8 cellular contexts compared by ENCODE assay signal in genomic region chr9:128341435-128341849, GRCh38. TPM values are rescaled to one million over a fixed set of nuclear protein-coding genes. Genes with fewer than 3 reads are reported as not detected.
DNase-seq lines count a peak whose midpoint lies in the region; ATAC-seq and TF ChIP-seq lines count a peak whose summit lies in the region.

No MANE protein-coding gene starts in this region.

- no peaks in the 10 kb centered on the region for H3K9me3 ChIP-seq in CD8-positive, alpha-beta memory T cell (ENCODE audit: low read length)
- no peaks in the 10 kb centered on the region for H3K9me3 ChIP-seq in effector memory CD4-positive, alpha-beta T cell (ENCODE audit: control insufficient read depth, low read length)
- no peaks in the 10 kb centered on the region for H3K9me3 ChIP-seq in mesodermal cell (ENCODE audit: control insufficient read depth, low read length)

- no peak for ATAC-seq in HG02759 (IDR thresholded peaks at IDR 0.05; ENCODE audit: unreplicated experiment)

- peaks cover 0 to 30% (median 0%) of the 10 kb centered on the region in 3 donors for H3K36me3 Mint-ChIP-seq in CD8-positive, alpha-beta memory T cell
- peaks cover 7% of the 10 kb centered on the region for H3K36me3 Mint-ChIP-seq in activated CD4-positive, alpha-beta memory T cell treated with anti-CD3 and anti-CD28 coated beads, Interleukin-2, amount 10 ng/mL, durations not matched to agents 7 days and 5 days (ENCODE audit: low read depth)

- peak; percentile 54 for TF ChIP-seq CTCF in HFF-Myc (IDR thresholded peaks at IDR 0.05; ENCODE audit: low read depth, low read length, missing control alignments)

- no peaks in the 10 kb centered on the region for H3K9me3 Mint-ChIP-seq in CD8-positive, alpha-beta memory T cell
- no peaks in the 10 kb centered on the region for H3K9me3 Mint-ChIP-seq in activated CD4-positive, alpha-beta memory T cell treated with anti-CD3 and anti-CD28 coated beads, Interleukin-2, amount 10 ng/mL, durations not matched to agents 7 days and 5 days

- peaks cover 13% of the 10 kb centered on the region for H3K4me1 ChIP-seq in CD8-positive, alpha-beta memory T cell (ENCODE audit: insufficient read depth, low read length)
- peaks cover 11% of the 10 kb centered on the region for H3K4me1 ChIP-seq in effector memory CD4-positive, alpha-beta T cell (ENCODE audit: control insufficient read depth, insufficient read depth, low read length, poor library complexity, severe bottlenecking)
- H3K4me1 ChIP-seq in mesodermal cell (ENCODE audit: control insufficient read depth, insufficient read depth, low read length, poor library complexity, severe bottlenecking): peaks cover 3% of the 10 kb centered on the region

- H3K27ac Mint-ChIP-seq in CD8-positive, alpha-beta memory T cell: peak overlapping the region; percentile 51 to 98 (median 93)
- H3K27ac Mint-ChIP-seq in activated CD4-positive, alpha-beta memory T cell treated with anti-CD3 and anti-CD28 coated beads, Interleukin-2, amount 10 ng/mL, durations not matched to agents 7 days and 5 days: peak overlapping the region; percentile 87

- H3K4me3 ChIP-seq in CD8-positive, alpha-beta memory T cell (ENCODE audit: low read length): peak overlapping the region; percentile 75
- H3K4me3 ChIP-seq in HFF-Myc (replicated peaks; ENCODE audit: low read depth, low read length) (peak overlapping the region; percentile 85), mesodermal cell (ENCODE audit: extremely low read depth, insufficient read depth, low read length, poor library complexity, severe bottlenecking) (peak overlapping the region; percentile 72)
- peak overlapping the region; percentile 73 for H3K4me3 ChIP-seq in effector memory CD4-positive, alpha-beta T cell (ENCODE audit: insufficient read depth, low read depth, low read length, poor library complexity, severe bottlenecking)

- no peaks in the 10 kb centered on the region for H3K27me3 ChIP-seq in CD8-positive, alpha-beta memory T cell (ENCODE audit: insufficient read depth, low read length, poor library complexity, severe bottlenecking)
- no peaks in the 10 kb centered on the region for H3K27me3 ChIP-seq in effector memory CD4-positive, alpha-beta T cell (replicated peaks; ENCODE audit: control insufficient read depth, insufficient read depth, low read length, poor library complexity, severe bottlenecking)

- peaks cover 6 to 13% (median 12%) of the 10 kb centered on the region in 3 donors for H3K4me1 Mint-ChIP-seq in CD8-positive, alpha-beta memory T cell
- peaks cover 10% of the 10 kb centered on the region for H3K4me1 Mint-ChIP-seq in activated CD4-positive, alpha-beta memory T cell treated with anti-CD3 and anti-CD28 coated beads, Interleukin-2, amount 10 ng/mL, durations not matched to agents 7 days and 5 days

- H3K27me3 Mint-ChIP-seq in CD8-positive, alpha-beta memory T cell: no peaks in the 10 kb centered on the region
- no peaks in the 10 kb centered on the region for H3K27me3 Mint-ChIP-seq in activated CD4-positive, alpha-beta memory T cell treated with anti-CD3 and anti-CD28 coated beads, Interleukin-2, amount 10 ng/mL, durations not matched to agents 7 days and 5 days

- H3K36me3 ChIP-seq in CD8-positive, alpha-beta memory T cell (ENCODE audit: insufficient read depth, low read length): peaks cover 7% of the 10 kb centered on the region
- peaks cover 30% of the 10 kb centered on the region for H3K36me3 ChIP-seq in effector memory CD4-positive, alpha-beta T cell (ENCODE audit: control insufficient read depth, insufficient read depth, low read length)
- peaks cover 34% of the 10 kb centered on the region for H3K36me3 ChIP-seq in mesodermal cell (ENCODE audit: control insufficient read depth, insufficient read depth, low read length)

- H3K4me3 Mint-ChIP-seq in CD8-positive, alpha-beta memory T cell: peak overlapping the region; percentile 81 to 99 (median 92)
- H3K4me3 Mint-ChIP-seq in activated CD4-positive, alpha-beta memory T cell treated with anti-CD3 and anti-CD28 coated beads, Interleukin-2, amount 10 ng/mL, durations not matched to agents 7 days and 5 days: peak overlapping the region; percentile 99

- CTCF ChIA-PET in CD8-positive, alpha-beta memory T cell (lab: Charles Lee): interaction anchor here (0.6 to 1.6 kb wide), 16 partner anchors 9 to 477 kb away, joined by 3 to 15 read pairs (median 4); partner anchors contain the start of genes CIZ1, ENDOG and URM1
- CTCF ChIA-PET in activated CD4-positive, alpha-beta memory T cell treated with anti-CD3 and anti-CD28 coated beads, Interleukin-2, amount 10 ng/mL, durations not matched to agents 7 days and 5 days (lab: Charles Lee): interaction anchor here (0.7 to 1.7 kb wide), 25 partner anchors 8 to 488 kb away, joined by 3 to 29 read pairs (median 4); partner anchors contain the start of genes COQ4, GOLGA2, SPOUT1 and SWI5

- peak; percentile 43 to 78 (median 56) for DNase-seq in CD8-positive, alpha-beta memory T cell
- no peak for DNase-seq in HFF-Myc (ENCODE audit: extremely low read depth, low read depth)
- peak; percentile 60 for DNase-seq in NCI-H748 treated with DMSO at 0.1 percent for 48 hours (lab: John Stamatoyannopoulos, UW)
- DNase-seq in activated CD4-positive, alpha-beta memory T cell treated with anti-CD3 and anti-CD28 coated beads, Interleukin-2, amount 10 ng/mL, durations not matched to agents 7 days and 5 days: peak; percentile 78
- peak; percentile 28 to 52 (median 47) for DNase-seq in effector memory CD4-positive, alpha-beta T cell
- DNase-seq in stimulated activated CD8-positive, alpha-beta memory T cell treated with anti-CD3 and anti-CD28 coated beads, Interleukin-2, amount 100 ng/mL, for 1 hour (ENCODE audit: low read depth in 2 of 2): peak; percentile 25 to 37

- 42 to 80% methylated on average over 5 to 10 of the region's 13 CpGs for WGBS in mesodermal cell (ENCODE audit: insufficient coverage in 2 of 2), 2 experiments

- POLR2A ChIA-PET in CD8-positive, alpha-beta memory T cell (lab: Charles Lee): interaction anchor here (0.5 kb wide), 1 partner anchor 21 kb away, joined by 3 read pairs; no protein-coding TSS in a partner anchor
- POLR2A ChIA-PET in activated CD4-positive, alpha-beta memory T cell treated with anti-CD3 and anti-CD28 coated beads, Interleukin-2, amount 10 ng/mL, durations not matched to agents 7 days and 5 days (lab: Charles Lee): interaction anchor here (0.7 to 1.5 kb wide), 9 partner anchors 20 to 383 kb away, joined by 3 to 10 read pairs (median 3); partner anchors contain the start of genes BBLN, GOLGA2, SWI5 and URM1

- H3K27ac ChIP-seq in CD8-positive, alpha-beta memory T cell (ENCODE audit: low read depth, low read length): no peak overlapping the region
- no peak overlapping the region for H3K27ac ChIP-seq in effector memory CD4-positive, alpha-beta T cell (ENCODE audit: insufficient read depth, low read length, poor library complexity, severe bottlenecking)
- no peak overlapping the region for H3K27ac ChIP-seq in mesodermal cell (ENCODE audit: low read depth, low read length, severe bottlenecking)

RNA-seq across cellular contexts. Expression of gene SLC27A4, which starts 1.1 kb away (rescaled TPM):
- 10 to 100 TPM; 41.2 to 46.0 TPM for total RNA-seq in CD8-positive, alpha-beta memory T cell
- 11.2 TPM for polyA plus RNA-seq in CD8-positive, alpha-beta memory T cell
- total RNA-seq in activated CD4-positive, alpha-beta memory T cell treated with anti-CD3 and anti-CD28 coated beads, Interleukin-2, amount 10 ng/mL, durations not matched to agents 7 days and 5 days: 10 to 100 TPM; 13.6 to 14.0 TPM
- 15.5 TPM for polyA plus RNA-seq in mesodermal cell (2013, experiment 1 of 2)
- polyA plus RNA-seq in mesodermal cell (2013, experiment 2 of 2): 12.3 TPM

RNA-seq across cellular contexts. Expression of gene COQ4, which starts 18.8 kb away (rescaled TPM):
- total RNA-seq in CD8-positive, alpha-beta memory T cell: 10 to 100 TPM; 51.1 to 56.9 TPM
- polyA plus RNA-seq in CD8-positive, alpha-beta memory T cell: 36.9 TPM
- 10 to 100 TPM; 27.6 to 28.4 TPM for total RNA-seq in activated CD4-positive, alpha-beta memory T cell treated with anti-CD3 and anti-CD28 coated beads, Interleukin-2, amount 10 ng/mL, durations not matched to agents 7 days and 5 days
- 29.9 TPM for polyA plus RNA-seq in mesodermal cell (2013, experiment 1 of 2)
- polyA plus RNA-seq in mesodermal cell (2013, experiment 2 of 2): 31.0 TPM

RNA-seq across cellular contexts. Expression of gene TRUB2, which starts 19.2 kb away (rescaled TPM):
- 10 to 100 TPM; 48.8 to 50.4 TPM for total RNA-seq in CD8-positive, alpha-beta memory T cell
- polyA plus RNA-seq in CD8-positive, alpha-beta memory T cell: 23.6 TPM
- 10 to 100 TPM; 16.9 to 18.9 TPM for total RNA-seq in activated CD4-positive, alpha-beta memory T cell treated with anti-CD3 and anti-CD28 coated beads, Interleukin-2, amount 10 ng/mL, durations not matched to agents 7 days and 5 days
- polyA plus RNA-seq in mesodermal cell (2013, experiment 1 of 2): 21.5 TPM
- polyA plus RNA-seq in mesodermal cell (2013, experiment 2 of 2): 18.6 TPM

RNA-seq across cellular contexts. Expression of gene URM1, which starts 29.7 kb away (rescaled TPM):
- total RNA-seq in CD8-positive, alpha-beta memory T cell: 100 to 1,000 TPM; 100 to 108 TPM
- polyA plus RNA-seq in CD8-positive, alpha-beta memory T cell: 56.3 TPM
- total RNA-seq in activated CD4-positive, alpha-beta memory T cell treated with anti-CD3 and anti-CD28 coated beads, Interleukin-2, amount 10 ng/mL, durations not matched to agents 7 days and 5 days: 10 to 100 TPM; 62.8 to 64.3 TPM
- polyA plus RNA-seq in mesodermal cell (2013, experiment 1 of 2): 39.9 TPM
- 35.5 TPM for polyA plus RNA-seq in mesodermal cell (2013, experiment 2 of 2)
